Comparison of ENCODE assay signal across 1 cellular context in genomic region chr5:96260009-96260408, GRCh38.
TF ChIP-seq lines count a peak whose summit lies in the region.

No MANE protein-coding gene starts in this region.

TF ChIP-seq in GM23338, 12 proteins besides CTCF, POLR2A, EP300 and RAD21:
- TF ChIP-seq, protein P1, sequence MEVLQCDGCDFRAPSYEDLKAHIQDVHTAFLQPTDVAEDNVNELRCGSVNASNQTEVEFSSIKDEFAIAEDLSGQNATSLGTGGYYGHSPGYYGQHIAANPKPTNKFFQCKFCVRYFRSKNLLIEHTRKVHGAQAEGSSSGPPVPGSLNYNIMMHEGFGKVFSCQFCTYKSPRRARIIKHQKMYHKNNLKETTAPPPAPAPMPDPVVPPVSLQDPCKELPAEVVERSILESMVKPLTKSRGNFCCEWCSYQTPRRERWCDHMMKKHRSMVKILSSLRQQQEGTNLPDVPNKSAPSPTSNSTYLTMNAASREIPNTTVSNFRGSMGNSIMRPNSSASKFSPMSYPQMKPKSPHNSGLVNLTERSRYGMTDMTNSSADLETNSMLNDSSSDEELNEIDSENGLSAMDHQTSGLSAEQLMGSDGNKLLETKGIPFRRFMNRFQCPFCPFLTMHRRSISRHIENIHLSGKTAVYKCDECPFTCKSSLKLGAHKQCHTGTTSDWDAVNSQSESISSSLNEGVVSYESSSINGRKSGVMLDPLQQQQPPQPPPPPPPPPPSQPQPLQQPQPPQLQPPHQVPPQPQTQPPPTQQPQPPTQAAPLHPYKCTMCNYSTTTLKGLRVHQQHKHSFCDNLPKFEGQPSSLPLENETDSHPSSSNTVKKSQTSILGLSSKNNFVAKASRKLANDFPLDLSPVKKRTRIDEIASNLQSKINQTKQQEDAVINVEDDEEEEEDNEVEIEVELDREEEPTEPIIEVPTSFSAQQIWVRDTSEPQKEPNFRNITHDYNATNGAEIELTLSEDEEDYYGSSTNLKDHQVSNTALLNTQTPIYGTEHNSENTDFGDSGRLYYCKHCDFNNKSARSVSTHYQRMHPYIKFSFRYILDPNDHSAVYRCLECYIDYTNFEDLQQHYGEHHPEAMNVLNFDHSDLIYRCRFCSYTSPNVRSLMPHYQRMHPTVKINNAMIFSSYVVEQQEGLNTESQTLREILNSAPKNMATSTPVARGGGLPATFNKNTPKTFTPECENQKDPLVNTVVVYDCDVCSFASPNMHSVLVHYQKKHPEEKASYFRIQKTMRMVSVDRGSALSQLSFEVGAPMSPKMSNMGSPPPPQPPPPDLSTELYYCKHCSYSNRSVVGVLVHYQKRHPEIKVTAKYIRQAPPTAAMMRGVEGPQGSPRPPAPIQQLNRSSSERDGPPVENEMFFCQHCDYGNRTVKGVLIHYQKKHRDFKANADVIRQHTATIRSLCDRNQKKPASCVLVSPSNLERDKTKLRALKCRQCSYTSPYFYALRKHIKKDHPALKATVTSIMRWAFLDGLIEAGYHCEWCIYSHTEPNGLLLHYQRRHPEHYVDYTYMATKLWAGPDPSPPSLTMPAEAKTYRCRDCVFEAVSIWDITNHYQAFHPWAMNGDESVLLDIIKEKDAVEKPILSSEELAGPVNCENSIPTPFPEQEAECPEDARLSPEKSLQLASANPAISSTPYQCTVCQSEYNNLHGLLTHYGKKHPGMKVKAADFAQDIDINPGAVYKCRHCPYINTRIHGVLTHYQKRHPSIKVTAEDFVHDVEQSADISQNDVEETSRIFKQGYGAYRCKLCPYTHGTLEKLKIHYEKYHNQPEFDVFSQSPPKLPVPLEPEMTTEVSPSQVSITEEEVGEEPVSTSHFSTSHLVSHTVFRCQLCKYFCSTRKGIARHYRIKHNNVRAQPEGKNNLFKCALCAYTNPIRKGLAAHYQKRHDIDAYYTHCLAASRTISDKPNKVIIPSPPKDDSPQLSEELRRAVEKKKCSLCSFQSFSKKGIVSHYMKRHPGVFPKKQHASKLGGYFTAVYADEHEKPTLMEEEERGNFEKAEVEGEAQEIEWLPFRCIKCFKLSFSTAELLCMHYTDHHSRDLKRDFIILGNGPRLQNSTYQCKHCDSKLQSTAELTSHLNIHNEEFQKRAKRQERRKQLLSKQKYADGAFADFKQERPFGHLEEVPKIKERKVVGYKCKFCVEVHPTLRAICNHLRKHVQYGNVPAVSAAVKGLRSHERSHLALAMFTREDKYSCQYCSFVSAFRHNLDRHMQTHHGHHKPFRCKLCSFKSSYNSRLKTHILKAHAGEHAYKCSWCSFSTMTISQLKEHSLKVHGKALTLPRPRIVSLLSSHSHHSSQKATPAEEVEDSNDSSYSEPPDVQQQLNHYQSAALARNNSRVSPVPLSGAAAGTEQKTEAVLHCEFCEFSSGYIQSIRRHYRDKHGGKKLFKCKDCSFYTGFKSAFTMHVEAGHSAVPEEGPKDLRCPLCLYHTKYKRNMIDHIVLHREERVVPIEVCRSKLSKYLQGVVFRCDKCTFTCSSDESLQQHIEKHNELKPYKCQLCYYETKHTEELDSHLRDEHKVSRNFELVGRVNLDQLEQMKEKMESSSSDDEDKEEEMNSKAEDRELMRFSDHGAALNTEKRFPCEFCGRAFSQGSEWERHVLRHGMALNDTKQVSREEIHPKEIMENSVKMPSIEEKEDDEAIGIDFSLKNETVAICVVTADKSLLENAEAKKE (CRISPR knock-in tag; IDR thresholded peaks at IDR 0.05): no peak
- no peak for TF ChIP-seq ZNF331 (CRISPR knock-in tag; IDR thresholded peaks at IDR 0.05; ENCODE audit: low read depth)
- no peak for TF ChIP-seq EZH2phosphoT487 (IDR thresholded peaks at IDR 0.05; ENCODE audit: unreplicated experiment)
- TF ChIP-seq POLR2AphosphoS5 (IDR thresholded peaks at IDR 0.05; ENCODE audit: low read depth): no peak
- TF ChIP-seq NANOG (IDR thresholded peaks at IDR 0.05; ENCODE audit: borderline replicate concordance): no peak
- TF ChIP-seq STAT1 (IDR thresholded peaks at IDR 0.05; ENCODE audit: unreplicated experiment): no peak
- no peak for TF ChIP-seq JUNB (IDR thresholded peaks at IDR 0.05; ENCODE audit: unreplicated experiment)
- no peak for TF ChIP-seq REST (IDR thresholded peaks at IDR 0.05; ENCODE audit: unreplicated experiment)
